ENCODE assay signal across 16 cellular contexts in genomic region chr12:111749391-111749790, GRCh38.
"Had no signal": no experiment of that assay in that cellular context is flagged by ENCODE, and none has a peak within 500 bp of the region (broad histone marks: within the 10 kb centered on the region; RNA-seq: fewer than 3 reads in every experiment).

No MANE protein-coding gene starts in this region.

- H3K4me3 ChIP-seq: prostate gland, sigmoid colon, skin epidermis, stomach, thoracic aorta, transverse colon had no signal

- H3K27ac ChIP-seq: foreskin keratinocyte, parathyroid adenoma, prostate gland, skin epidermis, stomach, thoracic aorta, transverse colon had no signal

- H2AFZ ChIP-seq: parathyroid adenoma had no signal

- H3K9ac ChIP-seq: parathyroid adenoma had no signal

- DNase-seq: erythroblast; foreskin keratinocyte; hypothalamus; midbrain; sigmoid colon; stimulated activated CD4-positive, alpha-beta T cell treated with anti-CD3 and anti-CD28 coated beads, Interleukin-12 subunit alpha, Interleukin-12 subunit beta, amount 100 ng/mL, for 4 hours; stimulated activated naive CD4-positive, alpha-beta T cell; stomach; substantia nigra; transverse colon had no signal

- ATAC-seq: foreskin keratinocyte had no signal

- H3K9me3 ChIP-seq: prostate gland, sigmoid colon, stomach, thoracic aorta, transverse colon had no signal

- H3K4me1 ChIP-seq: foreskin keratinocyte, parathyroid adenoma, prostate gland had no signal

- H3K4me3 Mint-ChIP-seq: dendritic cell treated with granulocyte-macrophage colony-stimulating factor and Interleukin-4, amounts not matched to agents 40 ng/mL and 50 ng/mL, for 4 days; nephron had no signal

- H3K27me3 ChIP-seq: foreskin keratinocyte, sigmoid colon, stomach, transverse colon had no signal

- H3K27me3 Mint-ChIP-seq: dendritic cell treated with granulocyte-macrophage colony-stimulating factor and Interleukin-4, amounts not matched to agents 40 ng/mL and 50 ng/mL, for 4 days had no signal

- H3K9me3 Mint-ChIP-seq: dendritic cell treated with granulocyte-macrophage colony-stimulating factor and Interleukin-4, amounts not matched to agents 40 ng/mL and 50 ng/mL, for 4 days; nephron had no signal

- H3K27ac Mint-ChIP-seq: dendritic cell treated with granulocyte-macrophage colony-stimulating factor and Interleukin-4, amounts not matched to agents 40 ng/mL and 50 ng/mL, for 4 days; nephron had no signal
